In genomic region chr6:100210138-100210872, GRCh38 we compare ENCODE assay signal across 17 cellular contexts.
DNase-seq lines count a peak whose midpoint lies in the region; ATAC-seq and TF ChIP-seq lines count a peak whose summit lies in the region.
"Had no signal": no experiment of that assay in that cellular context is flagged by ENCODE, and none has a peak within 500 bp of the region (broad histone marks: within the 10 kb centered on the region; RNA-seq: fewer than 3 reads in every experiment).

No MANE protein-coding gene starts in this region.

- H3K4me3 ChIP-seq in ACC112 (ENCODE audit: low read depth, low read length) (no peak overlapping the region), HUES48 (ENCODE audit: low read depth, low read length) (no peak overlapping the region), WERI-Rb-1 (ENCODE audit: low read depth, low read length) (no peak overlapping the region), right lobe of liver (no peak overlapping the region)
- H3K4me3 ChIP-seq: coronary artery had no signal

- H3K4me1 ChIP-seq in ACC112 (ENCODE audit: control insufficient read depth, insufficient read depth, low read length, unreplicated experiment) = peaks cover 36% of the 10 kb centered on the region
- H3K4me1 ChIP-seq in HUES48 (ENCODE audit: control insufficient read depth, insufficient read depth, low read length) = peaks cover 11% of the 10 kb centered on the region; the same call in 1 of the 2 replicates
- peaks cover 0 to 8% (median 0%) of the 10 kb centered on the region in 4 donors for H3K4me1 ChIP-seq in right lobe of liver

- peak; percentile 50 to 69 (median 63) for ATAC-seq in right lobe of liver
- ATAC-seq: Right ventricle myocardium inferior; stimulated activated memory B cell treated with anti-CD40 and anti-IgM and Interleukin-4, amounts not matched to agents 10 μg/mL and 1 μg/mL and 100 μg/mL, for 72 hours had no signal

- H2AFZ ChIP-seq in ACC112 (ENCODE audit: low read length, unreplicated experiment) = peak overlapping the region; percentile 20

- 41% methylated on average over 7 of the region's 7 CpGs for WGBS in right lobe of liver (ENCODE audit: insufficient coverage, low coverage, low lambda C conversion rate, missing lambda C conversion rate)

- intact Hi-C loops in right lobe of liver (cut with DNase I) = no loop called here

- H3K9ac ChIP-seq in HUES48 (ENCODE audit: low read depth, low read length) = no peak overlapping the region

- peak; percentile 29 for DNase-seq in WERI-Rb-1
- no peak for DNase-seq in right lobe of liver
- no peak for DNase-seq in NCI-H526 treated with DMSO at 0.1 percent for 48 hours (lab: John Stamatoyannopoulos, UW)
- DNase-seq in A172 (ENCODE audit: low spot score) = no peak
- DNase-seq in hippocampal formation (lab: John Stamatoyannopoulos, UW) = no peak
- DNase-seq: activated CD4-positive, alpha-beta T cell treated with anti-CD3 and anti-CD28 coated beads, Interleukin-2, amount 50 U/mL, for 1 hour; activated naive CD4-positive, alpha-beta T cell treated with anti-CD3 and anti-CD28 coated beads, Interleukin-2, amount 50 U/mL, for 16 hours; kidney glomerular epithelial cell; NCI-H1105 treated with DMSO at 0.1 percent for 48 hours; NCI-H526; occipital lobe; T-helper 9 cell had no signal

- TF ChIP-seq POLR2A in right lobe of liver (IDR thresholded peaks at IDR 0.05) = no peak

- H3K27ac ChIP-seq in ACC112 (ENCODE audit: low read depth, low read length) = no peak overlapping the region
- peak overlapping the region; percentile 9 for H3K27ac ChIP-seq in HUES48 (ENCODE audit: low read depth, low read length)
- peak overlapping the region; percentile 25 for H3K27ac ChIP-seq in WERI-Rb-1
- H3K27ac ChIP-seq in right lobe of liver = no peak overlapping the region
- H3K27ac ChIP-seq: coronary artery had no signal

- H3K36me3 ChIP-seq in ACC112 (ENCODE audit: insufficient read depth, low read length) (no peaks in the 10 kb centered on the region), HUES48 (ENCODE audit: control insufficient read depth, insufficient read depth, low read length) (no peaks in the 10 kb centered on the region), WERI-Rb-1 (no peaks in the 10 kb centered on the region), right lobe of liver (no peaks in the 10 kb centered on the region)

- H3K79me2 ChIP-seq in ACC112 (ENCODE audit: control insufficient read depth, insufficient read depth, low read length, unreplicated experiment) = no peaks in the 10 kb centered on the region

- no peak for TF ChIP-seq CTCF in WERI-Rb-1 (IDR thresholded peaks at IDR 0.05; ENCODE audit: low read depth, low read length)
- TF ChIP-seq CTCF in right lobe of liver (IDR thresholded peaks at IDR 0.05) = no peak

- H3K27me3 ChIP-seq in ACC112 (ENCODE audit: insufficient read depth, low read length) = no peaks in the 10 kb centered on the region
- no peaks in the 10 kb centered on the region for H3K27me3 ChIP-seq in HUES48 (ENCODE audit: control insufficient read depth, insufficient read depth, low read length)
- no peaks in the 10 kb centered on the region for H3K27me3 ChIP-seq in WERI-Rb-1 (ENCODE audit: insufficient read depth, low read depth, severe bottlenecking)
- no peaks in the 10 kb centered on the region for H3K27me3 ChIP-seq in right lobe of liver

- H3K9me3 ChIP-seq in HUES48 (ENCODE audit: control insufficient read depth, insufficient read depth, low read length) (no peaks in the 10 kb centered on the region), WERI-Rb-1 (ENCODE audit: severe bottlenecking) (no peaks in the 10 kb centered on the region), right lobe of liver (no peaks in the 10 kb centered on the region)

Comparison
In these comparisons a context has a peak if more than half of its experiments do, and no peak if none do; other contexts are left out.
1. H3K27ac ChIP-seq: peak in HUES48 (single experiment) and WERI-Rb-1 (single experiment); none in ACC112 (single experiment) and right lobe of liver (0 of 3).